24 cellular contexts compared by ENCODE assay signal in genomic region chr20:49210101-49210749, GRCh38. TPM values are rescaled to one million over a fixed set of nuclear protein-coding genes. Genes with fewer than 3 reads are reported as not detected.
A peak's percentile ranks its signal among the peaks of the same experiment; 100 is the strongest.
DNase-seq lines count a peak whose midpoint lies in the region; ATAC-seq, FAIRE-seq and TF ChIP-seq lines count a peak whose summit lies in the region.
"Had no signal": no experiment of that assay in that cellular context is flagged by ENCODE, and none has a peak within 500 bp of the region (broad histone marks: within the 10 kb centered on the region; RNA-seq: fewer than 3 reads in every experiment).

No MANE protein-coding gene starts in this region.

- no peak overlapping the region for H3K9ac ChIP-seq in K562 (ENCODE audit: insufficient read depth in 1 of 2, low read depth in 2 of 2, low read length in 2 of 2)
- no peak overlapping the region for H3K9ac ChIP-seq in mammary epithelial cell (ENCODE audit: insufficient read depth, low read length)

- no peak for TF ChIP-seq POLR2A in K562 (conservative IDR thresholded peaks at IDR 0.05)

- H3K27me3 ChIP-seq in K562 (ENCODE audit: control insufficient read depth in 2 of 2, insufficient read depth in 2 of 2, low read length in 2 of 2) (no peaks in the 10 kb centered on the region), mammary epithelial cell (ENCODE audit: insufficient read depth, low read length) (no peaks in the 10 kb centered on the region)
- H3K27me3 ChIP-seq: esophagus squamous epithelium, heart left ventricle had no signal

- intact Hi-C loops in K562 (cut with micrococcal nuclease): no loop called here
- intact Hi-C loops in mammary epithelial cell (cut with micrococcal nuclease): loop anchor here (10.0 kb wide), 2 partner anchors 225 to 575 kb away; no protein-coding TSS in a partner anchor

- H3K27ac Mint-ChIP-seq in glutamatergic neuron (ENCODE audit: unreplicated experiment): no peak overlapping the region
- H3K27ac Mint-ChIP-seq: activated naive CD8-positive, alpha-beta T cell treated with anti-CD3 and anti-CD28 coated beads, Interleukin-2, amount 10 ng/mL, durations not matched to agents 7 days and 5 days; CD4-positive, CD25-positive, alpha-beta regulatory T cell; effector memory CD8-positive, alpha-beta T cell; naive B cell; type B pancreatic cell had no signal

- H3K4me1 Mint-ChIP-seq in glutamatergic neuron (ENCODE audit: low read depth, unreplicated experiment): no peaks in the 10 kb centered on the region
- H3K4me1 Mint-ChIP-seq: activated naive CD8-positive, alpha-beta T cell treated with anti-CD3 and anti-CD28 coated beads, Interleukin-2, amount 10 ng/mL, durations not matched to agents 7 days and 5 days; naive B cell had no signal

- dilution Hi-C loops in mammary epithelial cell (cut with HindIII; ENCODE audit: low sequenced_read_pairs): no loop called here

- H3K36me3 ChIP-seq in K562 (ENCODE audit: control insufficient read depth, insufficient read depth, low read length) (no peaks in the 10 kb centered on the region), mammary epithelial cell (ENCODE audit: insufficient read depth, low read length) (no peaks in the 10 kb centered on the region)
- H3K36me3 ChIP-seq: esophagus squamous epithelium, heart left ventricle had no signal

- TF ChIP-seq RAD21 in K562 (CRISPR knock-in tag; conservative IDR thresholded peaks at IDR 0.05 in 1 of 2, IDR thresholded peaks at IDR 0.05 in 1 of 2): no peak

- no peak overlapping the region for H2AFZ ChIP-seq in K562 (ENCODE audit: low read depth, low read length)
- no peak overlapping the region for H2AFZ ChIP-seq in mammary epithelial cell (ENCODE audit: low read depth, low read length)

- BruUV-seq in K562 (replicated peaks; lab: Mats Ljungman, UMichigan): no TSS peak
- no TSS peak for BruUV-seq in mammary epithelial cell (replicated peaks; lab: Mats Ljungman, UMichigan)

- H3K79me2 ChIP-seq in K562 (ENCODE audit: control insufficient read depth, insufficient read depth, low read length) (no peaks in the 10 kb centered on the region), mammary epithelial cell (ENCODE audit: insufficient read depth, low read length) (no peaks in the 10 kb centered on the region)

- no peak overlapping the region for H3K4me3 Mint-ChIP-seq in glutamatergic neuron (ENCODE audit: unreplicated experiment)
- H3K4me3 Mint-ChIP-seq: activated naive CD8-positive, alpha-beta T cell treated with anti-CD3 and anti-CD28 coated beads, Interleukin-2, amount 10 ng/mL, durations not matched to agents 7 days and 5 days; CD4-positive, CD25-positive, alpha-beta regulatory T cell; effector memory CD8-positive, alpha-beta T cell; naive B cell; type B pancreatic cell had no signal

- H4K20me1 ChIP-seq in K562 (replicated peaks; ENCODE audit: control insufficient read depth, insufficient read depth, low read length): no peaks in the 10 kb centered on the region
- H4K20me1 ChIP-seq in mammary epithelial cell (ENCODE audit: insufficient read depth, low read length): no peaks in the 10 kb centered on the region

- H3K27me3 Mint-ChIP-seq in glutamatergic neuron (ENCODE audit: unreplicated experiment): no peaks in the 10 kb centered on the region
- H3K27me3 Mint-ChIP-seq: activated naive CD8-positive, alpha-beta T cell treated with anti-CD3 and anti-CD28 coated beads, Interleukin-2, amount 10 ng/mL, durations not matched to agents 7 days and 5 days; effector memory CD8-positive, alpha-beta T cell; type B pancreatic cell had no signal

- H3K9me3 Mint-ChIP-seq in glutamatergic neuron (ENCODE audit: unreplicated experiment): no peaks in the 10 kb centered on the region

- H3K4me3 ChIP-seq in K562 (no peak overlapping the region), fibroblast of villous mesenchyme (ENCODE audit: low read depth, low read length) (no peak overlapping the region), mammary epithelial cell (replicated peaks in 1 of 3; ENCODE audit: insufficient read depth in 1 of 3, low read depth in 2 of 3, low read length in 3 of 3) (no peak overlapping the region)
- H3K4me3 ChIP-seq: esophagus squamous epithelium, heart left ventricle, skin epidermis had no signal

- ATAC-seq in K562: no peak
- ATAC-seq: effector memory CD8-positive, alpha-beta T cell; heart left ventricle had no signal

- H3K36me3 Mint-ChIP-seq in glutamatergic neuron (ENCODE audit: unreplicated experiment): peaks cover 7% of the 10 kb centered on the region
- H3K36me3 Mint-ChIP-seq: activated naive CD8-positive, alpha-beta T cell treated with anti-CD3 and anti-CD28 coated beads, Interleukin-2, amount 10 ng/mL, durations not matched to agents 7 days and 5 days; type B pancreatic cell had no signal

- in situ Hi-C loops in K562 (cut with MboI): no loop called here
- in situ Hi-C loops in mammary epithelial cell (cut with MboI; ENCODE audit: low sequenced_read_pairs in 2 of 2): no loop called here

- H3K4me1 ChIP-seq in K562 (replicated peaks in 1 of 2; ENCODE audit: control insufficient read depth in 2 of 2, insufficient read depth in 2 of 2, low read length in 2 of 2) (no peaks in the 10 kb centered on the region; a peak in 2 of 5 replicates), mammary epithelial cell (ENCODE audit: insufficient read depth, low read length) (no peaks in the 10 kb centered on the region)
- H3K4me1 ChIP-seq: heart left ventricle had no signal

- POLR2A ChIA-PET in K562 (lab: Yijun Ruan, JAX): no interaction called here

- DNase-seq in LHCN-M2 (ENCODE audit: low read depth) (peak; percentile 14), K562 (ENCODE audit: extremely low read depth in 1 of 4, low spot score in 3 of 4) (no peak), fibroblast of villous mesenchyme (ENCODE audit: low read depth) (peak; percentile 58), superior temporal gyrus (ENCODE audit: extremely low spot score) (peak; percentile 18), glutamatergic neuron (no peak), DMS79 (lab: John Stamatoyannopoulos, UW) (no peak), mammary epithelial cell (no peak), NCI-H748 treated with DMSO at 0.1 percent for 48 hours (lab: John Stamatoyannopoulos, UW) (no peak)
- DNase-seq: activated CD4-positive, alpha-beta T cell treated with anti-CD3 and anti-CD28 coated beads, Interleukin-2, amount 50 U/mL, for 48 hours; activated CD4-positive, CD25-positive, alpha-beta regulatory T cell; activated naive CD8-positive, alpha-beta T cell treated with anti-CD3 and anti-CD28 coated beads, Interleukin-2, amount 10 ng/mL, durations not matched to agents 7 days and 5 days; CD4-positive, CD25-positive, alpha-beta regulatory T cell; effector memory CD8-positive, alpha-beta T cell; esophagus squamous epithelium; heart left ventricle; KG1; naive B cell; NCI-H187 treated with DMSO at 0.1 percent for 48 hours; NCI-H2227 treated with DMSO at 0.1 percent for 48 hours; SHP77 treated with DMSO at 0.1 percent for 48 hours; stimulated activated CD4-positive, alpha-beta T cell treated with anti-CD3 and anti-CD28 coated beads, Interleukin-1b, Interleukin-23, amount 100 ng/mL, for 48 hours had no signal

- 30% methylated on average over 1 of the region's 1 CpG for WGBS in K562 (ENCODE audit: insufficient coverage, low coverage, missing lambda C conversion rate)
- WGBS in mammary epithelial cell (ENCODE audit: low coverage, missing lambda C conversion rate): 56% methylated on average over 1 of the region's 1 CpG

- H3K27ac ChIP-seq in K562 (ENCODE audit: extremely low read depth, low read depth, low read length): no peak overlapping the region
- no peak overlapping the region for H3K27ac ChIP-seq in mammary epithelial cell (ENCODE audit: insufficient read depth, low read depth, low read length)
- H3K27ac ChIP-seq: heart left ventricle had no signal

- no peak for FAIRE-seq in K562 (lab: Jason Lieb, UNC)
- FAIRE-seq: D721Med had no signal

- CTCF ChIA-PET in K562 (lab: Yijun Ruan, JAX; ENCODE audit: low intra/inter-chr PET ratio): no interaction called here
- CTCF ChIA-PET in mammary epithelial cell (lab: Charles Lee; ENCODE audit: low non-redundant PET): no interaction called here

- no peak overlapping the region for H3K4me2 ChIP-seq in K562 (ENCODE audit: insufficient read depth, low read length)
- H3K4me2 ChIP-seq in mammary epithelial cell (ENCODE audit: insufficient read depth, low read depth, low read length): no peak overlapping the region

- no peak for TF ChIP-seq EP300 in K562 (IDR thresholded peaks at IDR 0.05; ENCODE audit: low read length)

- TF ChIP-seq CTCF in K562 (IDR thresholded peaks at IDR 0.05 in 2 of 3, conservative IDR thresholded peaks at IDR 0.05 in 1 of 3; ENCODE audit: insufficient read depth in 2 of 3, low read depth in 1 of 3, low read length in 3 of 3) (no peak), fibroblast of villous mesenchyme (IDR thresholded peaks at IDR 0.05; ENCODE audit: insufficient read depth, low read depth, low read length) (no peak), glutamatergic neuron (IDR thresholded peaks at IDR 0.05; ENCODE audit: partially characterized antibody, unreplicated experiment) (no peak), mammary epithelial cell (conservative IDR thresholded peaks at IDR 0.05 in 1 of 2, IDR thresholded peaks at IDR 0.05 in 1 of 2; ENCODE audit: extremely low read depth in 1 of 2, insufficient read depth in 1 of 2, low read depth in 1 of 2, low read length in 2 of 2) (no peak)

- H3K9me1 ChIP-seq in K562 (ENCODE audit: control insufficient read depth, insufficient read depth, low read length): no peaks in the 10 kb centered on the region

- H3K9me3 ChIP-seq in K562 (replicated peaks; ENCODE audit: control insufficient read depth, insufficient read depth, low read depth, low read length): peaks cover 5% of the 10 kb centered on the region
- H3K9me3 ChIP-seq in mammary epithelial cell (replicated peaks; ENCODE audit: insufficient read depth, low read length): peaks cover 3% of the 10 kb centered on the region

RNA-seq across cellular contexts. Expression of gene DDX27, which starts 9.0 kb away (rescaled TPM):
- total RNA-seq in LHCN-M2 (2014; rRNA removed): 40.0 and 43.9 TPM in 2 replicates
- 30.0 TPM for polyA plus RNA-seq in LHCN-M2 (2012)
- 54.3 and 76.9 TPM in 2 replicates for total RNA-seq in K562 (2011; cell fraction: chromatin; rRNA removed; ENCODE audit: low replicate concordance)
- 35.1 and 46.4 TPM in 2 replicates for total RNA-seq in K562 (2011; cell fraction: nucleolus; rRNA removed)
- total RNA-seq in K562 (2011; cell fraction: nucleoplasm; rRNA removed): 42.4 and 57.7 TPM in 2 replicates
- total RNA-seq in K562 (2014; rRNA removed): 58.3 and 63.5 TPM in 2 replicates
- total RNA-seq in K562 (2014; rRNA removed; fragmentation: Illumina TruSeq; extraction: Trizol): 55.6 and 61.1 TPM in 2 replicates
- 65.3 and 69.6 TPM in 2 replicates for total RNA-seq in K562 (2015; rRNA removed; fragmentation: Illumina TruSeq; extraction: Trizol)
- total RNA-seq in K562 (2021): 50.9 and 57.0 TPM in 2 replicates
- polyA plus RNA-seq in K562 (2011; rRNA removed): 32.0 and 33.6 TPM in 2 replicates
- 43.5 and 94.1 TPM in 2 replicates for polyA plus RNA-seq in K562 (2011; cell fraction: cytosol; rRNA removed)
- 41.4 and 57.1 TPM in 2 replicates for polyA plus RNA-seq in K562 (2011; cell fraction: nucleus; rRNA removed)
- polyA plus RNA-seq in K562 (2012): 38.4 and 44.4 TPM in 2 replicates
- 77.0 and 79.3 TPM in 2 replicates for polyA plus RNA-seq in K562 (2014; fragmentation: Illumina TruSeq; extraction: Trizol)
- polyA plus RNA-seq in K562 (2014; fragmentation: Nextera tagmentation; extraction: Ambion mirVana): 10 to 100 TPM; 17.9 to 45.2 TPM
- polyA plus RNA-seq in K562 (2014; rRNA removed): 57.1 and 63.2 TPM in 2 replicates
- polyA minus RNA-seq in K562 (2011; rRNA and poly(A)+ RNA removed): 23.1 and 30.6 TPM in 2 replicates
- polyA minus RNA-seq in K562 (2011; cell fraction: cytosol; rRNA and poly(A)+ RNA removed): 23.5 and 33.1 TPM in 2 replicates
- 19.5 and 22.4 TPM in 2 replicates for polyA minus RNA-seq in K562 (2011; cell fraction: nucleus; rRNA and poly(A)+ RNA removed)
- 28.7 and 33.2 TPM in 2 replicates for total RNA-seq in fibroblast of villous mesenchyme
- 31.4 TPM for total RNA-seq in glutamatergic neuron (ENCODE audit: unreplicated experiment)
- 10 to 100 TPM; 39.0 to 44.1 TPM for total RNA-seq in mammary epithelial cell
- polyA plus RNA-seq in mammary epithelial cell: 36.9 TPM
- 52.4 TPM for polyA minus RNA-seq in mammary epithelial cell

RNA-seq across cellular contexts. Expression of gene STAU1, which starts 22.1 kb away (rescaled TPM):
- total RNA-seq in LHCN-M2 (2014; rRNA removed) (58.3 and 64.8 TPM in 2 replicates), K562 (2014; rRNA removed) (42.2 and 45.8 TPM in 2 replicates), K562 (2014; rRNA removed; fragmentation: Illumina TruSeq; extraction: Trizol) (47.2 and 47.5 TPM in 2 replicates), K562 (2015; rRNA removed; fragmentation: Illumina TruSeq; extraction: Trizol) (50.6 and 51.9 TPM in 2 replicates), K562 (2021) (86.5 and 92.0 TPM in 2 replicates), fibroblast of villous mesenchyme (54.4 and 56.6 TPM in 2 replicates), glutamatergic neuron (ENCODE audit: unreplicated experiment) (79.7 TPM), mammary epithelial cell (10 to 100 TPM; 52.7 to 87.1 TPM)
- polyA plus RNA-seq in LHCN-M2 (2012): 48.2 TPM
- total RNA-seq in K562 (2011; cell fraction: chromatin; rRNA removed; ENCODE audit: low replicate concordance): 34.6 and 56.6 TPM in 2 replicates
- total RNA-seq in K562 (2011; cell fraction: nucleolus; rRNA removed): 20.2 and 22.2 TPM in 2 replicates
- total RNA-seq in K562 (2011; cell fraction: nucleoplasm; rRNA removed): 32.0 and 38.2 TPM in 2 replicates
- polyA plus RNA-seq in K562 (2011; rRNA removed) (51.2 and 57.0 TPM in 2 replicates), K562 (2014; fragmentation: Illumina TruSeq; extraction: Trizol) (90.7 and 106 TPM in 2 replicates), K562 (2014; fragmentation: Nextera tagmentation; extraction: Ambion mirVana) (10 to 100 TPM; 18.0 to 18.1 TPM), K562 (2014; rRNA removed) (62.2 and 63.4 TPM in 2 replicates), mammary epithelial cell (41.6 TPM)
- polyA plus RNA-seq in K562 (2011; cell fraction: cytosol; rRNA removed): 32.2 and 44.9 TPM in 2 replicates
- 25.1 and 25.6 TPM in 2 replicates for polyA plus RNA-seq in K562 (2011; cell fraction: nucleus; rRNA removed)
- polyA plus RNA-seq in K562 (2012): 62.6 and 64.2 TPM in 2 replicates
- 51.0 and 55.1 TPM in 2 replicates for polyA minus RNA-seq in K562 (2011; rRNA and poly(A)+ RNA removed)
- polyA minus RNA-seq in K562 (2011; cell fraction: cytosol; rRNA and poly(A)+ RNA removed): 45.9 and 47.1 TPM in 2 replicates
- polyA minus RNA-seq in K562 (2011; cell fraction: nucleus; rRNA and poly(A)+ RNA removed): 8.6 and 13.9 TPM in 2 replicates
- polyA minus RNA-seq in mammary epithelial cell: 107 TPM

Comparison
In these comparisons a context has a peak if more than half of its experiments do, and no peak if none do; other contexts are left out.
1. DNase-seq: peak in LHCN-M2 (single experiment), fibroblast of villous mesenchyme (single experiment) and superior temporal gyrus (single experiment); none in K562 (0 of 4), glutamatergic neuron (single experiment), DMS79 (single experiment), mammary epithelial cell (single experiment) and NCI-H748 treated with DMSO at 0.1 percent for 48 hours (single experiment).